Comparison of ENCODE assay signal across 8 cellular contexts in the genomic region with DNA sequence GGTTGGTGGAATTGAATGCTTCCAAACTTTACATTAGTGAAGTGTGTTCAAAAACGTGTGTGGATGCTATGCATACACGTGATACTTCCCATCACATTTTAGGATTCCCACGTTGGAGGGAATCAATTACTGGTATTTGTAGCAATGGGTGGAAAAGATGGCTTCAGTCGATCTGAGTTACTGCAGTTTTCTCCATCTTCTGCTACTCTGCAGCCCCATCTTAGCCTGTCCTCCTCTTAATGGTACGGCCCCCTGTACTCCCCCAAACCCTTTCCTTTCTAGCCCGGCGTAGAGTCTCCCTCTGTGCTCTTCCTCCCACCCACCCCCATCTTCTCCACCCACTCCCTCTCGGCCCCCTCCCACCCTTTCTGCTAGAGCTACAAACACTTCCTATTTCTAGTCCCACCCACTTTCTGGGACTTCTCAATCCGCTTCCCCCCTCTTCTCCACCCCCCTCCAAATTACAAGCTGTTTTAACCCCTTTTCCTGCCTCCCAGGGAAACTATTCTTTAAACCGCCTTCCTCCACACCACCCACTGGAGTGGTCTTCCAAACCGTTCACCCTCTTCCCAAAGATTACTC. TPM values are rescaled to one million over a fixed set of nuclear protein-coding genes. Genes with fewer than 3 reads are reported as not detected.
DNase-seq lines count a peak whose midpoint lies in the region; ATAC-seq and TF ChIP-seq lines count a peak whose summit lies in the region.

No MANE protein-coding gene starts in this region.

- peak overlapping the region; percentile 74 for H3K4me2 ChIP-seq in SK-N-SH

- intact Hi-C loops in mucosa of descending colon (cut with DNase I, micrococcal nuclease) = no loop called here

- H3K4me1 ChIP-seq in SK-N-SH (ENCODE audit: control insufficient read depth in 1 of 2, insufficient read depth in 2 of 2, low read depth in 1 of 2, low read length in 1 of 2) (peaks cover 11 to 14% of the 10 kb centered on the region in 2 experiments; a peak in 3 of 4 replicates), mucosa of descending colon (ENCODE audit: low read depth) (peaks cover 15% of the 10 kb centered on the region)

- POLR2A ChIA-PET in SK-N-SH (lab: Yijun Ruan, JAX) = interaction anchor here (0.5 to 0.6 kb wide), 2 partner anchors 86 to 231 kb away, joined by 3 read pairs; no protein-coding TSS in a partner anchor

- H4K20me1 ChIP-seq in SK-N-SH (ENCODE audit: insufficient read depth) = peaks cover 30% of the 10 kb centered on the region

- no peak for TF ChIP-seq CTCF in SK-N-SH (IDR thresholded peaks at IDR 0.05)
- no peak for TF ChIP-seq CTCF in mucosa of descending colon (IDR thresholded peaks at IDR 0.05)

- H3F3A ChIP-seq in SK-N-SH (replicated peaks; ENCODE audit: insufficient read depth) = peaks cover 7% of the 10 kb centered on the region

- DNase-seq in AG20443 (ENCODE audit: low spot score) (peak; percentile 46), H7 (peak; percentile 88), SK-N-SH (peak; percentile 76), mucosa of descending colon (peak in 1 of 3 donors; percentile 15), NCI-H128 (lab: John Stamatoyannopoulos, UW; ENCODE audit: unreplicated experiment) (no peak), NCI-H1930 (lab: John Stamatoyannopoulos, UW) (no peak)
- peak; percentile 16 for DNase-seq in effector CD4-positive, alpha-beta T cell

- WGBS in SK-N-SH (ENCODE audit: low lambda C conversion rate) = 1% methylated on average over 11 of the region's 11 CpGs

- CTCF ChIA-PET in SK-N-SH (lab: Yijun Ruan, JAX) = no interaction called here

- H3K9ac ChIP-seq in SK-N-SH = peak overlapping the region; percentile 93

- peak; percentile 1 for ATAC-seq in mucosa of descending colon
- no peak for ATAC-seq in GM21717 (IDR thresholded peaks at IDR 0.05; ENCODE audit: unreplicated experiment)

- no peaks in the 10 kb centered on the region for H3K9me3 ChIP-seq in SK-N-SH
- no peaks in the 10 kb centered on the region for H3K9me3 ChIP-seq in mucosa of descending colon

- H3K79me2 ChIP-seq in SK-N-SH (ENCODE audit: insufficient read depth) = peaks cover 96% of the 10 kb centered on the region

- H3K36me3 ChIP-seq in H7 (replicated peaks; ENCODE audit: control insufficient read depth, insufficient read depth, low read length) (no peaks in the 10 kb centered on the region), SK-N-SH (replicated peaks in 1 of 2; ENCODE audit: control insufficient read depth in 1 of 2, insufficient read depth in 2 of 2, low read length in 1 of 2) (peaks cover 20 to 34% of the 10 kb centered on the region in 2 experiments), mucosa of descending colon (ENCODE audit: low read depth) (no peaks in the 10 kb centered on the region)

- no peaks in the 10 kb centered on the region for H3K27me3 ChIP-seq in H7 (ENCODE audit: control insufficient read depth, insufficient read depth, low read length)
- no peaks in the 10 kb centered on the region for H3K27me3 ChIP-seq in SK-N-SH (ENCODE audit: insufficient read depth)

- no peak overlapping the region for H2AFZ ChIP-seq in SK-N-SH (ENCODE audit: low read depth)

- no peak for TF ChIP-seq EP300 in SK-N-SH (IDR thresholded peaks at IDR 0.05; ENCODE audit: borderline replicate concordance in 1 of 2, low read depth in 1 of 2, low read length in 1 of 2)

- H3K4me3 ChIP-seq in H7 (ENCODE audit: insufficient read depth, low read depth, low read length) (peak overlapping the region; percentile 68), SK-N-SH (ENCODE audit: low read depth in 2 of 2, low read length in 1 of 2) (peak overlapping the region; percentile 79 to 88), mucosa of descending colon (peak overlapping the region; percentile 72)

- H3K27ac ChIP-seq in SK-N-SH (ENCODE audit: low read depth in 2 of 2, low read length in 1 of 2) = peak overlapping the region; percentile 86 to 97

- H3K9me2 ChIP-seq in SK-N-SH = no peaks in the 10 kb centered on the region

- no peak for TF ChIP-seq RAD21 in SK-N-SH (IDR thresholded peaks at IDR 0.05; ENCODE audit: low read length)

TF ChIP-seq in SK-N-SH, 30 proteins besides CTCF, POLR2A, EP300 and RAD21:
- TF ChIP-seq ELF1 (IDR thresholded peaks at IDR 0.05) (0 out of 2 replicates have a peak, but pooled peaks have one; percentile 1), MXI1 (IDR thresholded peaks at IDR 0.05; ENCODE audit: low read depth, low read length) (peak; percentile 9; the same call in 1 of the 2 replicates), JUND (IDR thresholded peaks at IDR 0.05) (no peak)

RNA-seq across cellular contexts. Expression of gene CHTF8, which starts 1.1 kb away (rescaled TPM):
- total RNA-seq in H7 (2014; rRNA removed; shearing (Covaris generic)) = 98.1 and 113 TPM in 2 replicates
- polyA plus RNA-seq in SK-N-SH (2012; rRNA removed) = 83.0 and 96.6 TPM in 2 replicates
- polyA plus RNA-seq in SK-N-SH (2012; cell fraction: cytosol; rRNA removed) = 60.3 and 84.3 TPM in 2 replicates
- polyA plus RNA-seq in SK-N-SH (2012; cell fraction: nucleus; rRNA removed) = 54.0 and 64.1 TPM in 2 replicates
- total RNA-seq in mucosa of descending colon = 100 to 1,000 TPM in 1 of 3 donors, 10 to 100 TPM in 2; 88.5 to 107 (median 94.5) TPM

RNA-seq across cellular contexts. Expression of gene UTP4, which starts 1.2 kb away (rescaled TPM):
- total RNA-seq in H7 (2014; rRNA removed; shearing (Covaris generic)) = 20.0 and 27.7 TPM in 2 replicates
- 66.5 and 91.7 TPM in 2 replicates for polyA plus RNA-seq in SK-N-SH (2012; rRNA removed)
- polyA plus RNA-seq in SK-N-SH (2012; cell fraction: cytosol; rRNA removed) = 66.4 and 80.8 TPM in 2 replicates
- polyA plus RNA-seq in SK-N-SH (2012; cell fraction: nucleus; rRNA removed) = 47.6 and 88.1 TPM in 2 replicates
- total RNA-seq in mucosa of descending colon = 10 to 100 TPM; 18.6 to 33.2 (median 24.6) TPM

RNA-seq across cellular contexts. Expression of gene HAS3, which starts 25.8 kb away (rescaled TPM):
- total RNA-seq in H7 (2014; rRNA removed; shearing (Covaris generic)) = 6.0 and 16.3 TPM in 2 replicates
- 38.7 and 52.4 TPM in 2 replicates for polyA plus RNA-seq in SK-N-SH (2012; rRNA removed)
- polyA plus RNA-seq in SK-N-SH (2012; cell fraction: cytosol; rRNA removed) = 26.0 and 37.9 TPM in 2 replicates
- polyA plus RNA-seq in SK-N-SH (2012; cell fraction: nucleus; rRNA removed) = 61.9 and 84.2 TPM in 2 replicates
- 10 to 100 TPM in 2 of 3 donors, 1 to 10 TPM in 1; 4.6 to 19.4 (median 15.0) TPM for total RNA-seq in mucosa of descending colon

RNA-seq across cellular contexts. Expression of gene SNTB2, which starts 55.7 kb away (rescaled TPM):
- total RNA-seq in H7 (2014; rRNA removed; shearing (Covaris generic)) = 7.9 and 13.1 TPM in 2 replicates
- 13.0 and 14.4 TPM in 2 replicates for polyA plus RNA-seq in SK-N-SH (2012; rRNA removed)
- 10.2 and 11.4 TPM in 2 replicates for polyA plus RNA-seq in SK-N-SH (2012; cell fraction: cytosol; rRNA removed)
- polyA plus RNA-seq in SK-N-SH (2012; cell fraction: nucleus; rRNA removed) = 11.8 and 24.0 TPM in 2 replicates
- total RNA-seq in mucosa of descending colon = 10 to 100 TPM; 28.7 to 50.9 (median 34.0) TPM

Comparison
In these comparisons a context has a peak if more than half of its experiments do, and no peak if none do; other contexts are left out.
1. DNase-seq: peak in AG20443 (single experiment), H7 (single experiment), SK-N-SH (single experiment) and effector CD4-positive, alpha-beta T cell (single experiment); none in NCI-H128 (single experiment) and NCI-H1930 (0 of 2).
2. Peak in every context shown above with its lines, with median percentiles within 50 percentile points of each other: H3K4me3 ChIP-seq.